8 cellular contexts compared by ENCODE assay signal in genomic region chr2:65056990-65057375, GRCh38. TPM values are rescaled to one million over a fixed set of nuclear protein-coding genes. Genes with fewer than 3 reads are reported as not detected.
DNase-seq lines count a peak whose midpoint lies in the region; TF ChIP-seq lines count a peak whose summit lies in the region.

No MANE protein-coding gene starts in this region.

- TF ChIP-seq EP300 in ovary (IDR thresholded peaks at IDR 0.05), result no peak

- H3K36me3 ChIP-seq in endodermal cell (ENCODE audit: control insufficient read depth, insufficient read depth, low read length) (no peaks in the 10 kb centered on the region), ovary (no peaks in the 10 kb centered on the region)

- DNase-seq in Calu3 (no peak), RPMI8226 (peak; percentile 26), endodermal cell (no peak), ovary (no peak), globus pallidus (ENCODE audit: low spot score) (no peak), glomerular visceral epithelial cell (ENCODE audit: extremely low spot score) (no peak), NCI-H128 (lab: John Stamatoyannopoulos, UW; ENCODE audit: unreplicated experiment) (no peak)
- no peak for DNase-seq in stimulated activated CD4-positive, alpha-beta T cell treated with anti-CD3 and anti-CD28 coated beads, Interleukin-4, amount 100 ng/mL, for 4 hours

- peak overlapping the region; percentile 71 for H3K9ac ChIP-seq in endodermal cell (ENCODE audit: extremely low read depth, low read length, poor library complexity, severe bottlenecking)

- H3K36me3 Mint-ChIP-seq in Calu3 (ENCODE audit: insufficient read depth, unreplicated experiment), result peaks cover 31% of the 10 kb centered on the region
- peaks cover 7% of the 10 kb centered on the region for H3K36me3 Mint-ChIP-seq in endodermal cell (ENCODE audit: low read depth)

- no TSS peak for BruUV-seq in Calu3 (replicated peaks; lab: Mats Ljungman, UMichigan)

- H3K4me1 Mint-ChIP-seq in Calu3 (ENCODE audit: low read depth, unreplicated experiment), result peaks cover 13% of the 10 kb centered on the region
- H3K4me1 Mint-ChIP-seq in endodermal cell, result peaks cover 10% of the 10 kb centered on the region

- intact Hi-C loops in Calu3 (cut with micrococcal nuclease; ENCODE audit: unreplicated experiment) (no loop called here), ovary (cut with DNase I) (loop anchor here in 1 of 4 donors (2.0 kb wide), 1 partner anchor 74 kb away; the partner anchor contains the start of gene RAB1A)

- H3K9me3 Mint-ChIP-seq in Calu3 (ENCODE audit: low read depth, unreplicated experiment) (no peaks in the 10 kb centered on the region), endodermal cell (no peaks in the 10 kb centered on the region)

- TF ChIP-seq POLR2A in ovary (IDR thresholded peaks at IDR 0.05), result no peak

- no peaks in the 10 kb centered on the region for H3K27me3 ChIP-seq in endodermal cell (ENCODE audit: control insufficient read depth, insufficient read depth, low read length, poor library complexity, severe bottlenecking)
- no peaks in the 10 kb centered on the region for H3K27me3 ChIP-seq in ovary

- CTCF ChIA-PET in Calu3 (lab: Charles Lee), result interaction anchor here (1.3 kb wide), 2 partner anchors 73 to 139 kb away, joined by 3 to 4 read pairs; partner anchors contain the start of gene RAB1A

- WGBS in endodermal cell (ENCODE audit: insufficient coverage in 1 of 2, insufficient read length in 1 of 2), 2 experiments, result 5 to 9% methylated on average over 7 to 9 of the region's 9 CpGs
- WGBS in ovary, 3 donors, result 2 to 5% (median 2%) methylated on average over 9 of the region's 9 CpGs

- H3K27ac ChIP-seq in endodermal cell (ENCODE audit: low read depth, low read length) (peak overlapping the region; percentile 93), ovary (peak overlapping the region; percentile 38 to 88)

- H3K27ac Mint-ChIP-seq in Calu3 (ENCODE audit: unreplicated experiment) (peak overlapping the region; percentile 73), endodermal cell (peak overlapping the region; percentile 4)

- H3K27me3 Mint-ChIP-seq in Calu3 (ENCODE audit: unreplicated experiment), result no peaks in the 10 kb centered on the region
- peaks cover 11% of the 10 kb centered on the region for H3K27me3 Mint-ChIP-seq in endodermal cell (ENCODE audit: insufficient read depth)

- TF ChIP-seq CTCF in Calu3 (IDR thresholded peaks at IDR 0.05; ENCODE audit: unreplicated experiment) (no peak), endodermal cell (conservative IDR thresholded peaks at IDR 0.05) (no peak), ovary (IDR thresholded peaks at IDR 0.05) (no peak)

- H3K4me3 ChIP-seq in endodermal cell (ENCODE audit: low read length) (peak overlapping the region; percentile 88), ovary (peak overlapping the region; percentile 79)

- H3K9me3 ChIP-seq in endodermal cell (ENCODE audit: control insufficient read depth, low read length) (no peaks in the 10 kb centered on the region), ovary (no peaks in the 10 kb centered on the region)

- H3K4me3 Mint-ChIP-seq in Calu3 (ENCODE audit: low read depth, unreplicated experiment), result peak overlapping the region; percentile 98
- H3K4me3 Mint-ChIP-seq in endodermal cell, result peak overlapping the region; percentile 85

- H3K4me1 ChIP-seq in endodermal cell (ENCODE audit: control insufficient read depth, insufficient read depth, low read length), result no peaks in the 10 kb centered on the region
- peaks cover 5% of the 10 kb centered on the region for H3K4me1 ChIP-seq in ovary (ENCODE audit: insufficient read depth)

RNA-seq across cellular contexts. Expression of gene CEP68, which starts 0.8 kb away (rescaled TPM):
- total RNA-seq in Calu3 (2022), result 9.6 and 10.0 TPM in 2 replicates
- 10 to 100 TPM; 13.7 to 17.7 TPM for total RNA-seq in endodermal cell
- polyA plus RNA-seq in endodermal cell (2013, experiment 1 of 2), result 18.0 TPM
- 17.7 TPM for polyA plus RNA-seq in endodermal cell (2013, experiment 2 of 2)
- 10 to 100 TPM; 13.7 to 31.6 (median 29.9) TPM for total RNA-seq in ovary
- 10 to 100 TPM; 18.2 to 25.4 TPM for polyA plus RNA-seq in ovary
